1 cellular context compared by ENCODE assay signal in genomic region chr11:45412521-45412920, GRCh38.
TF ChIP-seq lines count a peak whose summit lies in the region.

No MANE protein-coding gene starts in this region.

TF ChIP-seq in HEK293, 187 proteins besides CTCF, POLR2A, EP300 and RAD21 (continued from another document):
- TF ChIP-seq, protein P1, sequence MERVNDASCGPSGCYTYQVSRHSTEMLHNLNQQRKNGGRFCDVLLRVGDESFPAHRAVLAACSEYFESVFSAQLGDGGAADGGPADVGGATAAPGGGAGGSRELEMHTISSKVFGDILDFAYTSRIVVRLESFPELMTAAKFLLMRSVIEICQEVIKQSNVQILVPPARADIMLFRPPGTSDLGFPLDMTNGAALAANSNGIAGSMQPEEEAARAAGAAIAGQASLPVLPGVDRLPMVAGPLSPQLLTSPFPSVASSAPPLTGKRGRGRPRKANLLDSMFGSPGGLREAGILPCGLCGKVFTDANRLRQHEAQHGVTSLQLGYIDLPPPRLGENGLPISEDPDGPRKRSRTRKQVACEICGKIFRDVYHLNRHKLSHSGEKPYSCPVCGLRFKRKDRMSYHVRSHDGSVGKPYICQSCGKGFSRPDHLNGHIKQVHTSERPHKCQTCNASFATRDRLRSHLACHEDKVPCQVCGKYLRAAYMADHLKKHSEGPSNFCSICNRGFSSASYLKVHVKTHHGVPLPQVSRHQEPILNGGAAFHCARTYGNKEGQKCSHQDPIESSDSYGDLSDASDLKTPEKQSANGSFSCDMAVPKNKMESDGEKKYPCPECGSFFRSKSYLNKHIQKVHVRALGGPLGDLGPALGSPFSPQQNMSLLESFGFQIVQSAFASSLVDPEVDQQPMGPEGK (tag by site-specific recombination; IDR thresholded peaks at IDR 0.05), result no peak
